Comparison of ENCODE assay signal across 1 cellular context in the genomic region with DNA sequence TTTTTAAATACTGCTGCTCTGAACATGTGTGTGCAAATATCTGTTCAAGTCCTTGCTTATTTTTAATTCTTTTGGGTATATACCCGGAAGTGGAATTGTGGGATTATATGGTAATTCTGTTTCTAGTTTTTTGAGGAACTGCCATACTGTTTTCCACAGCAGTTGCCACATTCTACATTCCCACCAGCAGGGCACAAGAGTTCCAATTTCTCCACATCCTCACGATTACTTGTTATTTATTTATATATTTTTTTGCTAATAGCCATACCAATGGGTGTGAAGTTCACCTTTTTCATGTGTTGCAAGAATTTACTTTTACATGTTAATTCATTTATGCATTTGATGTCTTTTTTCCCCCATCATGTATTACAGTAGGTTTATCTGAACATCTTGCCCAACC.
TF ChIP-seq lines count a peak whose summit lies in the region.

No MANE protein-coding gene starts in this region.

TF ChIP-seq in WTC11, 78 proteins besides CTCF, POLR2A, EP300 and RAD21 (continued from another document):
- TF ChIP-seq, protein P1, sequence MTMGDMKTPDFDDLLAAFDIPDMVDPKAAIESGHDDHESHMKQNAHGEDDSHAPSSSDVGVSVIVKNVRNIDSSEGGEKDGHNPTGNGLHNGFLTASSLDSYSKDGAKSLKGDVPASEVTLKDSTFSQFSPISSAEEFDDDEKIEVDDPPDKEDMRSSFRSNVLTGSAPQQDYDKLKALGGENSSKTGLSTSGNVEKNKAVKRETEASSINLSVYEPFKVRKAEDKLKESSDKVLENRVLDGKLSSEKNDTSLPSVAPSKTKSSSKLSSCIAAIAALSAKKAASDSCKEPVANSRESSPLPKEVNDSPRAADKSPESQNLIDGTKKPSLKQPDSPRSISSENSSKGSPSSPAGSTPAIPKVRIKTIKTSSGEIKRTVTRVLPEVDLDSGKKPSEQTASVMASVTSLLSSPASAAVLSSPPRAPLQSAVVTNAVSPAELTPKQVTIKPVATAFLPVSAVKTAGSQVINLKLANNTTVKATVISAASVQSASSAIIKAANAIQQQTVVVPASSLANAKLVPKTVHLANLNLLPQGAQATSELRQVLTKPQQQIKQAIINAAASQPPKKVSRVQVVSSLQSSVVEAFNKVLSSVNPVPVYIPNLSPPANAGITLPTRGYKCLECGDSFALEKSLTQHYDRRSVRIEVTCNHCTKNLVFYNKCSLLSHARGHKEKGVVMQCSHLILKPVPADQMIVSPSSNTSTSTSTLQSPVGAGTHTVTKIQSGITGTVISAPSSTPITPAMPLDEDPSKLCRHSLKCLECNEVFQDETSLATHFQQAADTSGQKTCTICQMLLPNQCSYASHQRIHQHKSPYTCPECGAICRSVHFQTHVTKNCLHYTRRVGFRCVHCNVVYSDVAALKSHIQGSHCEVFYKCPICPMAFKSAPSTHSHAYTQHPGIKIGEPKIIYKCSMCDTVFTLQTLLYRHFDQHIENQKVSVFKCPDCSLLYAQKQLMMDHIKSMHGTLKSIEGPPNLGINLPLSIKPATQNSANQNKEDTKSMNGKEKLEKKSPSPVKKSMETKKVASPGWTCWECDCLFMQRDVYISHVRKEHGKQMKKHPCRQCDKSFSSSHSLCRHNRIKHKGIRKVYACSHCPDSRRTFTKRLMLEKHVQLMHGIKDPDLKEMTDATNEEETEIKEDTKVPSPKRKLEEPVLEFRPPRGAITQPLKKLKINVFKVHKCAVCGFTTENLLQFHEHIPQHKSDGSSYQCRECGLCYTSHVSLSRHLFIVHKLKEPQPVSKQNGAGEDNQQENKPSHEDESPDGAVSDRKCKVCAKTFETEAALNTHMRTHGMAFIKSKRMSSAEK (CRISPR knock-in tag; IDR thresholded peaks at IDR 0.05; ENCODE audit: borderline replicate concordance): no peak
- TF ChIP-seq JAZF1 (CRISPR knock-in tag; IDR thresholded peaks at IDR 0.05): no peak
- no peak for TF ChIP-seq HMGA2 (CRISPR knock-in tag; IDR thresholded peaks at IDR 0.05)
- no peak for TF ChIP-seq NFATC4 (CRISPR knock-in tag; IDR thresholded peaks at IDR 0.05)
- no peak for TF ChIP-seq ZBTB21 (CRISPR knock-in tag; IDR thresholded peaks at IDR 0.05; ENCODE audit: borderline replicate concordance)
- TF ChIP-seq, protein P2, sequence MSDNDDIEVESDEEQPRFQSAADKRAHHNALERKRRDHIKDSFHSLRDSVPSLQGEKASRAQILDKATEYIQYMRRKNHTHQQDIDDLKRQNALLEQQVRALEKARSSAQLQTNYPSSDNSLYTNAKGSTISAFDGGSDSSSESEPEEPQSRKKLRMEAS (CRISPR knock-in tag; IDR thresholded peaks at IDR 0.05): no peak
